1 cellular context compared by ENCODE assay signal in genomic region chr14:92558319-92558718, GRCh38.
TF ChIP-seq lines count a peak whose summit lies in the region.

No MANE protein-coding gene starts in this region.

TF ChIP-seq in HepG2, 621 proteins besides CTCF, POLR2A, EP300 and RAD21:
- TF ChIP-seq CHD4 (IDR thresholded peaks at IDR 0.05; ENCODE audit: borderline replicate concordance, low read length) (peak; percentile 75; the same call in 1 of the 2 replicates), ZNF629 (CRISPR knock-in tag; conservative IDR thresholded peaks at IDR 0.05) (peak; percentile 96), ZNF264 (CRISPR knock-in tag; IDR thresholded peaks at IDR 0.05) (no peak), ZFP1 (CRISPR knock-in tag; IDR thresholded peaks at IDR 0.05) (no peak), DPF2 (CRISPR knock-in tag; IDR thresholded peaks at IDR 0.05; ENCODE audit: borderline replicate concordance, low read depth) (no peak), U2AF1 (optimal IDR thresholded peaks at IDR 0.05; ENCODE audit: low read depth, low read length) (no peak), TBX3 (IDR thresholded peaks at IDR 0.05; ENCODE audit: borderline replicate concordance) (no peak), ZMYM3 (CRISPR knock-in tag; IDR thresholded peaks at IDR 0.05) (peak; percentile 61; the same call in 1 of the 2 replicates)
